8 cellular contexts compared by ENCODE assay signal in genomic region chr5:75336625-75337336, GRCh38. TPM values are rescaled to one million over a fixed set of nuclear protein-coding genes. Genes with fewer than 3 reads are reported as not detected.
DNase-seq lines count a peak whose midpoint lies in the region; ATAC-seq, FAIRE-seq and TF ChIP-seq lines count a peak whose summit lies in the region.

Gene HMGCR, plus strand, starts transcription at chr5:75337220. Its CDS starts 5,386 bp downstream, at chr5:75342606.

- POLR2A ChIA-PET in endothelial cell of umbilical vein (lab: Charles Lee), result interaction anchor here (0.6 to 1.1 kb wide), 8 partner anchors 9 to 381 kb away, joined by 3 to 5 read pairs (median 3); partner anchors contain the start of genes ANKRD31, CERT1, POC5 and POLK

- no peaks in the 10 kb centered on the region for H3F3A ChIP-seq in OCI-LY1 (ENCODE audit: insufficient read depth, low read length)

- CTCF ChIA-PET in endothelial cell of umbilical vein (lab: Charles Lee), result interaction anchor here (0.8 to 2.0 kb wide), 12 partner anchors 13 to 412 kb away, joined by 3 to 15 read pairs (median 4); partner anchors contain the start of genes ANKRD31, POC5 and POLK

- no TSS peak for BruUV-seq in endothelial cell of umbilical vein (replicated peaks; lab: Mats Ljungman, UMichigan)

- H4K20me1 ChIP-seq in OCI-LY1 (ENCODE audit: insufficient read depth, low read length), result peaks cover 1% of the 10 kb centered on the region; the same call in 1 of the 2 replicates
- peaks cover 2% of the 10 kb centered on the region for H4K20me1 ChIP-seq in endothelial cell of umbilical vein (replicated peaks; ENCODE audit: control insufficient read depth, extremely low read depth, insufficient read depth, low read length)

- peak; percentile 20; the same call in 1 of the 2 replicates for TF ChIP-seq CTCF in OCI-LY1 (IDR thresholded peaks at IDR 0.05; ENCODE audit: low read length)
- peak in 1 of 2 donors; percentile 16 for TF ChIP-seq CTCF in endothelial cell of umbilical vein (IDR thresholded peaks at IDR 0.05; ENCODE audit: extremely low read depth in 1 of 2, insufficient read depth in 1 of 2, low read depth in 1 of 2, low read length in 2 of 2)

- H3K4me1 ChIP-seq in HUES64 (ENCODE audit: insufficient read depth, low read length) (peaks cover 19% of the 10 kb centered on the region), OCI-LY1 (ENCODE audit: insufficient read depth, low read length, severe bottlenecking) (peaks cover 41% of the 10 kb centered on the region), endothelial cell of umbilical vein (ENCODE audit: control insufficient read depth, extremely low read depth, insufficient read depth, low read length) (peaks cover 26% of the 10 kb centered on the region)

- TF ChIP-seq POLR2A in endothelial cell of umbilical vein (IDR thresholded peaks at IDR 0.05; ENCODE audit: low read depth, low read length), result peak; percentile 77

- no peaks in the 10 kb centered on the region for H3K27me3 ChIP-seq in HUES64 (ENCODE audit: insufficient read depth, low read length)
- no peaks in the 10 kb centered on the region for H3K27me3 ChIP-seq in OCI-LY1 (ENCODE audit: insufficient read depth, low read length)
- no peaks in the 10 kb centered on the region for H3K27me3 ChIP-seq in endothelial cell of umbilical vein (ENCODE audit: control insufficient read depth in 2 of 2, insufficient read depth in 2 of 2, low read length in 2 of 2)

- H2AFZ ChIP-seq in OCI-LY1 (ENCODE audit: low read length), result no peak within 1 kb of the TSS
- peak within 1 kb of the TSS; percentile 40 for H2AFZ ChIP-seq in endothelial cell of umbilical vein (ENCODE audit: low read depth, low read length)

- intact Hi-C loops in endothelial cell of umbilical vein (cut with micrococcal nuclease), result loop anchor here (1.0 to 5.0 kb wide), 9 partner anchors 100 to 1366 kb away; partner anchors contain the start of genes ANKRD31, CERT1, GFM2 and NSA2

- H3K9me3 ChIP-seq in HUES64 (ENCODE audit: insufficient read depth, low read depth, low read length) (no peaks in the 10 kb centered on the region), OCI-LY1 (ENCODE audit: low read length) (no peaks in the 10 kb centered on the region), endothelial cell of umbilical vein (replicated peaks; ENCODE audit: control insufficient read depth, insufficient read depth, low read length) (no peaks in the 10 kb centered on the region)

- H3K79me2 ChIP-seq in OCI-LY1 (ENCODE audit: insufficient read depth, low read length) (peaks cover 46% of the 10 kb centered on the region), endothelial cell of umbilical vein (ENCODE audit: control insufficient read depth, insufficient read depth, low read length) (peaks cover 44% of the 10 kb centered on the region)

- H3K4me2 ChIP-seq in OCI-LY1 (ENCODE audit: low read length) (peak within 1 kb of the TSS; percentile 87), endothelial cell of umbilical vein (ENCODE audit: insufficient read depth, low read length) (peak within 1 kb of the TSS; percentile 95)

- H3K9me1 ChIP-seq in endothelial cell of umbilical vein (replicated peaks; ENCODE audit: control insufficient read depth, extremely low read depth, insufficient read depth, low read length), result no peaks in the 10 kb centered on the region

- peak within 1 kb of the TSS; percentile 83 for H3K27ac ChIP-seq in HUES64 (ENCODE audit: low read depth, low read length)
- peak within 1 kb of the TSS; percentile 82 for H3K27ac ChIP-seq in OCI-LY1 (ENCODE audit: low read depth, low read length, poor library complexity, severe bottlenecking)
- peak within 1 kb of the TSS; percentile 60 for H3K27ac ChIP-seq in endothelial cell of umbilical vein (ENCODE audit: insufficient read depth, low read depth, low read length)

- peak within 1 kb of the TSS; percentile 90 for H3K9ac ChIP-seq in HUES64 (ENCODE audit: low read depth, low read length)
- peak within 1 kb of the TSS; percentile 93 for H3K9ac ChIP-seq in OCI-LY1 (ENCODE audit: low read length)
- H3K9ac ChIP-seq in endothelial cell of umbilical vein (replicated peaks; ENCODE audit: extremely low read depth, insufficient read depth, low read length), result peak within 1 kb of the TSS; percentile 60

- peak; percentile 97 for ATAC-seq in GM21447 (IDR thresholded peaks at IDR 0.05; ENCODE audit: unreplicated experiment)

- H3K36me3 ChIP-seq in HUES64 (ENCODE audit: insufficient read depth, low read length) (peaks cover 22% of the 10 kb centered on the region), OCI-LY1 (ENCODE audit: insufficient read depth, low read length) (peaks cover 22% of the 10 kb centered on the region), endothelial cell of umbilical vein (ENCODE audit: control insufficient read depth in 2 of 2, extremely low read depth in 1 of 2, insufficient read depth in 2 of 2, low read length in 2 of 2) (no peaks in the 10 kb centered on the region)

- peak; percentile 95 for FAIRE-seq in endothelial cell of umbilical vein (lab: Jason Lieb, UNC)

- dilution Hi-C loops in endothelial cell of umbilical vein (cut with MboI; ENCODE audit: extremely low pct_ligation_motif_present, low sequenced_read_pairs), result no loop called here

- under 1% methylated on average over 55 of the region's 55 CpGs for WGBS in HUES64

- DNase-seq in DMS 273 (lab: John Stamatoyannopoulos, UW; ENCODE audit: unreplicated experiment) (peak; percentile 99), endothelial cell of umbilical vein (ENCODE audit: low read depth, low spot score) (peak; percentile 99), midbrain (lab: John Stamatoyannopoulos, UW) (peak; percentile 99)
- DNase-seq in activated CD8-positive, alpha-beta memory T cell treated with anti-CD3 and anti-CD28 coated beads, Interleukin-2, amount 50 U/mL, for 48 hours, result peak; percentile 96
- peak; percentile 92 to 95 for DNase-seq in stimulated activated CD8-positive, alpha-beta memory T cell treated with anti-CD3 and anti-CD28 coated beads, Interleukin-2, amount 100 ng/mL, for 48 hours (ENCODE audit: low read depth in 2 of 2)

- H3K9me2 ChIP-seq in OCI-LY1 (ENCODE audit: low read depth, low read length), result no peaks in the 10 kb centered on the region

- H3K4me3 ChIP-seq in HUES64 (ENCODE audit: low read length), result peak within 1 kb of the TSS; percentile 98
- H3K4me3 ChIP-seq in OCI-LY1 (ENCODE audit: low read depth, low read length, poor library complexity, severe bottlenecking), result peak within 1 kb of the TSS; percentile 88
- H3K4me3 ChIP-seq in endothelial cell of umbilical vein (replicated peaks in 1 of 3; ENCODE audit: insufficient read depth in 1 of 3, low read depth in 1 of 3, low read length in 3 of 3), result peak within 1 kb of the TSS; percentile 69 to 97 (median 82)

TF ChIP-seq in endothelial cell of umbilical vein, 7 proteins besides CTCF, POLR2A, EP300 and RAD21:
- TF ChIP-seq GATA2 (IDR thresholded peaks at IDR 0.05; ENCODE audit: insufficient read depth, insufficient read length, low read depth, low read length), result no peak
- peak; percentile 62 for TF ChIP-seq MAX (IDR thresholded peaks at IDR 0.05; ENCODE audit: insufficient read depth, insufficient read length)
- TF ChIP-seq EZH2 (IDR thresholded peaks at IDR 0.05; ENCODE audit: borderline replicate concordance, low read depth, low read length, severe bottlenecking), result no peak
- no peak for TF ChIP-seq JUN (IDR thresholded peaks at IDR 0.05; ENCODE audit: borderline replicate concordance, insufficient read depth, insufficient read length, low read depth)
- TF ChIP-seq POLR2AphosphoS5 (IDR thresholded peaks at IDR 0.05; ENCODE audit: insufficient read depth, low read depth, low read length), result peak; percentile 67
- peak; percentile 84 for TF ChIP-seq MYC (IDR thresholded peaks at IDR 0.05; ENCODE audit: low read depth, low read length)
- TF ChIP-seq FOS (IDR thresholded peaks at IDR 0.05; ENCODE audit: borderline replicate concordance, insufficient read depth, low read length), result no peak

RNA-seq across cellular contexts. Expression of gene HMGCR, which starts in this region (rescaled TPM):
- 171 TPM for polyA plus RNA-seq in HUES64 (2013, experiment 1 of 2)
- polyA plus RNA-seq in HUES64 (2013, experiment 2 of 2), result 187 TPM
- 104 and 128 TPM in 2 replicates for total RNA-seq in endothelial cell of umbilical vein
- polyA plus RNA-seq in endothelial cell of umbilical vein, result 23.8 and 39.6 TPM in 2 replicates
- polyA plus RNA-seq in endothelial cell of umbilical vein (2011; cell fraction: cytosol; rRNA removed), result 22.7 and 22.9 TPM in 2 replicates
- 54.8 and 56.7 TPM in 2 replicates for polyA plus RNA-seq in endothelial cell of umbilical vein (2011; cell fraction: nucleus; rRNA removed)
- polyA plus RNA-seq in endothelial cell of umbilical vein (2012), result 32.1 and 48.0 TPM in 2 replicates
- 134 and 181 TPM in 2 replicates for polyA minus RNA-seq in endothelial cell of umbilical vein
- polyA minus RNA-seq in endothelial cell of umbilical vein (2011; cell fraction: cytosol; rRNA and poly(A)+ RNA removed), result 25.8 TPM
- polyA minus RNA-seq in endothelial cell of umbilical vein (2011; cell fraction: nucleus; rRNA and poly(A)+ RNA removed), result 51.3 and 88.1 TPM in 2 replicates

Comparison
In these comparisons a context has a peak if more than half of its experiments do, and no peak if none do; other contexts are left out.
1. Peak in every context shown above with its lines: DNase-seq, ATAC-seq, H3K4me3 ChIP-seq and H3K27ac ChIP-seq.